Comparison of ENCODE assay signal across 20 cellular contexts in the genomic region with DNA sequence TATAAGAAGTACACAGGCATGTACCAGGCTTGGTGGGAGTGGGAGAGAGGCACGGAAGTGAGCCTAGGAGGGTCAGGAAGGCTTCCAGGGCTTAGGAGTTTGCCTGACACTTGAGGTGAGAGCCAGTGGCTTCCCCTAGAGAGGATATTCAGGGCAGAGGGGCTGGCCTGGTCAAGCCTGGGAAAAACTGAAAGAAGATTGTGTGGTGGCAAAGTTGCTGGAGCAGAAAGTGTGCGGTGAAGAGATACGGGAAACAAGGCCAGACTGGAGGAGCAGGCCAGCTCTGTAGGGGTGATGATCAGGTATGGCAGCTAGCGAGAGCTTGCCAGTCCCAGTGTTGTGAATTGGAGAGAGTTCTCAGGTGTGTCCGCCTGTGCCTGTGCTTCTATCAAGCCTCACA.
"Had no signal": no experiment of that assay in that cellular context is flagged by ENCODE, and none has a peak within 500 bp of the region (broad histone marks: within the 10 kb centered on the region; RNA-seq: fewer than 3 reads in every experiment).

No MANE protein-coding gene starts in this region.

- ATAC-seq: activated CD4-positive, alpha-beta T cell treated with anti-CD3 and anti-CD28 coated beads for 36 hours; activated T-cell treated with anti-CD3 and anti-CD28 coated beads, Interleukin-2, amount 50 U/mL, for 4 hours; gastrocnemius medialis; naive thymus-derived CD4-positive, alpha-beta T cell; upper lobe of right lung had no signal

- H3K27me3 ChIP-seq: adrenal gland, esophagus muscularis mucosa, gastrocnemius medialis, sigmoid colon, upper lobe of right lung had no signal

- H3K4me3 ChIP-seq: adrenal gland, esophagus muscularis mucosa, gastrocnemius medialis, lung, sigmoid colon, SK-N-MC, upper lobe of right lung had no signal

- H3K9me3 ChIP-seq: adrenal gland, esophagus muscularis mucosa, gastrocnemius medialis, sigmoid colon, upper lobe of right lung had no signal

- H3K36me3 ChIP-seq: adrenal gland, esophagus muscularis mucosa, gastrocnemius medialis, sigmoid colon, upper lobe of right lung had no signal

- H3K27ac ChIP-seq: adrenal gland, esophagus muscularis mucosa, gastrocnemius medialis, sigmoid colon, SK-N-MC, upper lobe of right lung had no signal

- DNase-seq: activated B cell treated with CpG ODN at 0.5 μM for 24 hours; activated CD4-positive, alpha-beta T cell treated with anti-CD3 and anti-CD28 coated beads for 36 hours; activated CD4-positive, alpha-beta T cell treated with anti-CD3 and anti-CD28 coated beads, Interleukin-2, amount 50 U/mL, for 4 hours; activated CD8-positive, alpha-beta memory T cell treated with anti-CD3 and anti-CD28 coated beads, Interleukin-2, amount 50 U/mL, for 48 hours; activated naive CD4-positive, alpha-beta T cell; activated T-cell treated with anti-CD3 and anti-CD28 coated beads, Interleukin-2, amount 50 U/mL, for 4 hours; adrenal gland; dermis blood vessel endothelial cell; effector memory CD4-positive, alpha-beta T cell; gastrocnemius medialis; islet precursor cell; naive thymus-derived CD4-positive, alpha-beta T cell; sigmoid colon; stimulated activated CD4-positive, alpha-beta T cell treated with anti-CD3 and anti-CD28 coated beads, Interleukin-4, amount 100 ng/mL, for 1 hour; stimulated activated naive CD4-positive, alpha-beta T cell; T-helper 2 cell; upper lobe of right lung had no signal
